18 cellular contexts compared by ENCODE assay signal in genomic region chr6:14273196-14273595, GRCh38.
A peak's percentile ranks its signal among the peaks of the same experiment; 100 is the strongest.
DNase-seq lines count a peak whose midpoint lies in the region; ATAC-seq and TF ChIP-seq lines count a peak whose summit lies in the region.
"Had no signal": no experiment of that assay in that cellular context is flagged by ENCODE, and none has a peak within 500 bp of the region (broad histone marks: within the 10 kb centered on the region; RNA-seq: fewer than 3 reads in every experiment).

No MANE protein-coding gene starts in this region.

- peaks cover 8% of the 10 kb centered on the region for H3K36me3 Mint-ChIP-seq in activated CD8-positive, alpha-beta memory T cell treated with anti-CD3 and anti-CD28 coated beads, Interleukin-2, amount 10 ng/mL, durations not matched to agents 7 days and 5 days
- no peaks in the 10 kb centered on the region for H3K36me3 Mint-ChIP-seq in CD4-positive, alpha-beta T cell (ENCODE audit: low read depth)

- H3K27me3 Mint-ChIP-seq in activated CD8-positive, alpha-beta memory T cell treated with anti-CD3 and anti-CD28 coated beads, Interleukin-2, amount 10 ng/mL, durations not matched to agents 7 days and 5 days: no peaks in the 10 kb centered on the region
- no peaks in the 10 kb centered on the region for H3K27me3 Mint-ChIP-seq in stimulated activated naive CD8-positive, alpha-beta T cell treated with anti-CD3 and anti-CD28 coated beads, Interleukin-15, amount 100 ng/mL, for 72 hours
- no peaks in the 10 kb centered on the region for H3K27me3 Mint-ChIP-seq in CD4-positive, alpha-beta T cell
- H3K27me3 Mint-ChIP-seq: naive B cell had no signal

- H3K36me3 ChIP-seq in RWPE2 (ENCODE audit: low read depth): no peaks in the 10 kb centered on the region
- no peaks in the 10 kb centered on the region for H3K36me3 ChIP-seq in esophagus squamous epithelium
- H3K36me3 ChIP-seq in upper lobe of right lung: no peaks in the 10 kb centered on the region
- H3K36me3 ChIP-seq: adrenal gland, right atrium auricular region, uterus had no signal

- 33 to 70% methylated on average over 8 of the region's 8 CpGs for WGBS in esophagus squamous epithelium, 2 donors

- H3K4me3 ChIP-seq in RWPE2 (ENCODE audit: severe bottlenecking) (no peak overlapping the region), esophagus squamous epithelium (no peak overlapping the region), upper lobe of right lung (no peak overlapping the region)
- H3K4me3 ChIP-seq: adrenal gland; BLaER1 treated with 17β-estradiol and CSF1 and Interleukin-3, amounts not matched to agents 10 nM and 100 nM; right atrium auricular region; uterus had no signal

- intact Hi-C loops in esophagus squamous epithelium (cut with DNase I): no loop called here
- intact Hi-C loops in upper lobe of right lung (cut with DNase I): no loop called here
- intact Hi-C loops in CD4-positive, alpha-beta T cell (cut with DNase I, micrococcal nuclease): loop anchor here in 1 of 2 experiments (10.0 kb wide), 1 partner anchor 362 kb away; no protein-coding TSS in a partner anchor

- H3K9me3 Mint-ChIP-seq in activated CD8-positive, alpha-beta memory T cell treated with anti-CD3 and anti-CD28 coated beads, Interleukin-2, amount 10 ng/mL, durations not matched to agents 7 days and 5 days (ENCODE audit: low read depth): peaks cover 8% of the 10 kb centered on the region
- H3K9me3 Mint-ChIP-seq in stimulated activated naive CD8-positive, alpha-beta T cell treated with anti-CD3 and anti-CD28 coated beads, Interleukin-15, amount 100 ng/mL, for 72 hours: peaks cover 0 to 12% of the 10 kb centered on the region in 2 donors
- no peaks in the 10 kb centered on the region for H3K9me3 Mint-ChIP-seq in CD4-positive, alpha-beta T cell

- no peak overlapping the region for H3K4me3 Mint-ChIP-seq in activated CD8-positive, alpha-beta memory T cell treated with anti-CD3 and anti-CD28 coated beads, Interleukin-2, amount 10 ng/mL, durations not matched to agents 7 days and 5 days
- no peak overlapping the region for H3K4me3 Mint-ChIP-seq in stimulated activated naive CD8-positive, alpha-beta T cell treated with anti-CD3 and anti-CD28 coated beads, Interleukin-15, amount 100 ng/mL, for 72 hours
- H3K4me3 Mint-ChIP-seq in CD4-positive, alpha-beta T cell: no peak overlapping the region

- peaks cover 38% of the 10 kb centered on the region for H3K4me1 Mint-ChIP-seq in activated CD8-positive, alpha-beta memory T cell treated with anti-CD3 and anti-CD28 coated beads, Interleukin-2, amount 10 ng/mL, durations not matched to agents 7 days and 5 days
- peaks cover 61% of the 10 kb centered on the region for H3K4me1 Mint-ChIP-seq in stimulated activated naive CD8-positive, alpha-beta T cell treated with anti-CD3 and anti-CD28 coated beads, Interleukin-15, amount 100 ng/mL, for 72 hours
- peaks cover 78% of the 10 kb centered on the region for H3K4me1 Mint-ChIP-seq in CD4-positive, alpha-beta T cell (ENCODE audit: low read depth)

- CTCF ChIA-PET in activated CD8-positive, alpha-beta memory T cell treated with anti-CD3 and anti-CD28 coated beads, Interleukin-2, amount 10 ng/mL, durations not matched to agents 7 days and 5 days (lab: Charles Lee): no interaction called here
- CTCF ChIA-PET in CD4-positive, alpha-beta T cell (lab: Charles Lee): no interaction called here

- H3K27ac ChIP-seq in RWPE2 (ENCODE audit: poor library complexity, severe bottlenecking) (peak overlapping the region; percentile 98), esophagus squamous epithelium (peak overlapping the region; percentile 71 to 87 (median 79)), upper lobe of right lung (no peak overlapping the region)
- no peak overlapping the region for H3K27ac ChIP-seq in CD4-positive, alpha-beta T cell (ENCODE audit: low read depth, low read length)
- H3K27ac ChIP-seq: adrenal gland, right atrium auricular region, uterus had no signal

- H3K27ac Mint-ChIP-seq in activated CD8-positive, alpha-beta memory T cell treated with anti-CD3 and anti-CD28 coated beads, Interleukin-2, amount 10 ng/mL, durations not matched to agents 7 days and 5 days: no peak overlapping the region
- H3K27ac Mint-ChIP-seq in stimulated activated naive CD8-positive, alpha-beta T cell treated with anti-CD3 and anti-CD28 coated beads, Interleukin-15, amount 100 ng/mL, for 72 hours: peak overlapping the region in 1 of 2 donors; percentile 16
- H3K27ac Mint-ChIP-seq in CD4-positive, alpha-beta T cell: no peak overlapping the region

- POLR2A ChIA-PET in CD4-positive, alpha-beta T cell (lab: Charles Lee): no interaction called here

- no peaks in the 10 kb centered on the region for H3K27me3 ChIP-seq in RWPE2 (ENCODE audit: insufficient read depth, poor library complexity, severe bottlenecking)
- H3K27me3 ChIP-seq in esophagus squamous epithelium: no peaks in the 10 kb centered on the region
- no peaks in the 10 kb centered on the region for H3K27me3 ChIP-seq in upper lobe of right lung
- H3K27me3 ChIP-seq in CD4-positive, alpha-beta T cell (ENCODE audit: control insufficient read depth, insufficient read depth, low read length): no peaks in the 10 kb centered on the region
- H3K27me3 ChIP-seq: adrenal gland; BLaER1 treated with 17β-estradiol and CSF1 and Interleukin-3, amounts not matched to agents 10 nM and 100 nM; right atrium auricular region; uterus had no signal

- H3K9me3 ChIP-seq in RWPE2 (ENCODE audit: severe bottlenecking) (peaks cover 6% of the 10 kb centered on the region), esophagus squamous epithelium (peaks cover 0 to 7% (median 0%) of the 10 kb centered on the region in 3 donors), upper lobe of right lung (no peaks in the 10 kb centered on the region)
- H3K9me3 ChIP-seq in CD4-positive, alpha-beta T cell (ENCODE audit: control insufficient read depth, low read length): peaks cover 5% of the 10 kb centered on the region
- H3K9me3 ChIP-seq: adrenal gland, right atrium auricular region, uterus had no signal

- no peak for TF ChIP-seq POLR2A in esophagus squamous epithelium (IDR thresholded peaks at IDR 0.05)

- peaks cover 30% of the 10 kb centered on the region for H3K4me1 ChIP-seq in RWPE2 (ENCODE audit: insufficient read depth, poor library complexity, severe bottlenecking)
- H3K4me1 ChIP-seq in esophagus squamous epithelium: peaks cover 35 to 81% (median 45%) of the 10 kb centered on the region in 3 donors
- peaks cover 21% of the 10 kb centered on the region for H3K4me1 ChIP-seq in upper lobe of right lung

- no peak for ATAC-seq in activated CD8-positive, alpha-beta memory T cell treated with anti-CD3 and anti-CD28 coated beads, Interleukin-2, amount 10 ng/mL, durations not matched to agents 7 days and 5 days
- ATAC-seq in RWPE2 (ENCODE audit: low read depth): no peak
- peak; percentile 35 for ATAC-seq in upper lobe of right lung
- no peak for ATAC-seq in stimulated activated naive CD8-positive, alpha-beta T cell treated with anti-CD3 and anti-CD28 coated beads, Interleukin-15, amount 100 ng/mL, for 72 hours
- no peak for ATAC-seq in HG02759 (IDR thresholded peaks at IDR 0.05; ENCODE audit: unreplicated experiment)
- no peak for ATAC-seq in CD4-positive, alpha-beta T cell (ENCODE audit: poor library complexity)

- TF ChIP-seq CTCF in RWPE2 (IDR thresholded peaks at IDR 0.05; ENCODE audit: poor library complexity, severe bottlenecking) (no peak), esophagus squamous epithelium (IDR thresholded peaks at IDR 0.05) (no peak), upper lobe of right lung (IDR thresholded peaks at IDR 0.05) (no peak)
- TF ChIP-seq CTCF in CD4-positive, alpha-beta T cell (IDR thresholded peaks at IDR 0.05): no peak

- DNase-seq in activated CD8-positive, alpha-beta memory T cell treated with anti-CD3 and anti-CD28 coated beads, Interleukin-2, amount 10 ng/mL, durations not matched to agents 7 days and 5 days: peak; percentile 11
- no peak for DNase-seq in activated CD8-positive, alpha-beta memory T cell treated with anti-CD3 and anti-CD28 coated beads, Interleukin-2, amount 50 U/mL, for 48 hours
- no peak for DNase-seq in RWPE2 (ENCODE audit: low spot score)
- no peak for DNase-seq in esophagus squamous epithelium (lab: John Stamatoyannopoulos, UW)
- DNase-seq in upper lobe of right lung: no peak
- no peak for DNase-seq in stimulated activated naive CD8-positive, alpha-beta T cell treated with anti-CD3 and anti-CD28 coated beads, Interleukin-15, amount 100 ng/mL, for 72 hours
- no peak for DNase-seq in CD4-positive, alpha-beta T cell
- DNase-seq: activated CD4-positive, alpha-beta T cell treated with anti-CD3 and anti-CD28 coated beads for 4 hours; activated gamma-delta T cell; adrenal gland; hypothalamus; mesendoderm; naive B cell; NCI-H1694 treated with DMSO at 0.1 percent for 48 hours; uterus had no signal

Comparison
In these comparisons a context has a peak if more than half of its experiments do, and no peak if none do; other contexts are left out.
1. H3K27ac ChIP-seq: peak in RWPE2 (single experiment) and esophagus squamous epithelium (4 of 4); none in upper lobe of right lung (single experiment) and CD4-positive, alpha-beta T cell (single experiment).